In the genomic region with DNA sequence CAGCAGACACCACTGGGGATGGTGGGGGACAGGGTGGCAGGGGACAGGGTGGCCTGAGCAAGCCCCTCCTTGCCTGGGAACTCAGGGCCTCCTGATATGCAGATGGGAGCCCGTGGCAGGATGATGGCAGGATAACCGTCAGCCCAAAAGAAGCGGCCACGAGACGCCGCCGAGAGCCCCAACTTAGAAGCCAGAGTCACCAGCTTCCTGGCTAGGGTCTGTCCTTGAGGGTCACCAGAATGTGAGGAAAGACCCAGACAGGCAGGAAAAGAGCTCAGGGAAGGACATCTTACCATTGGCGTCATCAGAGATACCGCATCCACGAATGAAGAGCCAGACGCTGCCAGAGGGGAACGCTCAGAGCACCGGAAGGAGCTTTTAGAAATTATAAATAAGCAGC, we compare ENCODE assay signal across 1 cellular context.
TF ChIP-seq lines count a peak whose summit lies in the region.

No MANE protein-coding gene starts in this region.

TF ChIP-seq in HepG2, 621 proteins besides CTCF, POLR2A, EP300 and RAD21:
- TF ChIP-seq THYN1 (CRISPR knock-in tag; IDR thresholded peaks at IDR 0.05; ENCODE audit: borderline replicate concordance, low read depth) (no peak), ZNF543 (CRISPR knock-in tag; IDR thresholded peaks at IDR 0.05) (no peak), CENPT (CRISPR knock-in tag; IDR thresholded peaks at IDR 0.05; ENCODE audit: low read depth) (no peak), ATF7 (IDR thresholded peaks at IDR 0.05) (no peak), ATF7 (CRISPR knock-in tag; IDR thresholded peaks at IDR 0.05) (no peak), ZNF878 (CRISPR knock-in tag; IDR thresholded peaks at IDR 0.05) (no peak), NFIC (IDR thresholded peaks at IDR 0.05; ENCODE audit: low read length) (no peak), ZNF720 (CRISPR knock-in tag; IDR thresholded peaks at IDR 0.05) (no peak), ZBTB3 (CRISPR knock-in tag; IDR thresholded peaks at IDR 0.05; ENCODE audit: borderline replicate concordance, low read depth) (no peak)
- TF ChIP-seq, protein P1, sequence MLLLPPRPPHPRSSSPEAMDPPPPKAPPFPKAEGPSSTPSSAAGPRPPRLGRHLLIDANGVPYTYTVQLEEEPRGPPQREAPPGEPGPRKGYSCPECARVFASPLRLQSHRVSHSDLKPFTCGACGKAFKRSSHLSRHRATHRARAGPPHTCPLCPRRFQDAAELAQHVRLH (CRISPR knock-in tag; IDR thresholded peaks at IDR 0.05; ENCODE audit: borderline replicate concordance, low read depth): no peak
- TF ChIP-seq, protein P2, sequence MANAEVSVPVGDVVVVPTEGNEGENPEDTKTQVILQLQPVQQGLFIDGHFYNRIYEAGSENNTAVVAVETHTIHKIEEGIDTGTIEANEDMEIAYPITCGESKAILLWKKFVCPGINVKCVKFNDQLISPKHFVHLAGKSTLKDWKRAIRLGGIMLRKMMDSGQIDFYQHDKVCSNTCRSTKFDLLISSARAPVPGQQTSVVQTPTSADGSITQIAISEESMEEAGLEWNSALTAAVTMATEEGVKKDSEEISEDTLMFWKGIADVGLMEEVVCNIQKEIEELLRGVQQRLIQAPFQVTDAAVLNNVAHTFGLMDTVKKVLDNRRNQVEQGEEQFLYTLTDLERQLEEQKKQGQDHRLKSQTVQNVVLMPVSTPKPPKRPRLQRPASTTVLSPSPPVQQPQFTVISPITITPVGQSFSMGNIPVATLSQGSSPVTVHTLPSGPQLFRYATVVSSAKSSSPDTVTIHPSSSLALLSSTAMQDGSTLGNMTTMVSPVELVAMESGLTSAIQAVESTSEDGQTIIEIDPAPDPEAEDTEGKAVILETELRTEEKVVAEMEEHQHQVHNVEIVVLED (CRISPR knock-in tag; IDR thresholded peaks at IDR 0.05; ENCODE audit: borderline replicate concordance): no peak
- TF ChIP-seq, protein P3, sequence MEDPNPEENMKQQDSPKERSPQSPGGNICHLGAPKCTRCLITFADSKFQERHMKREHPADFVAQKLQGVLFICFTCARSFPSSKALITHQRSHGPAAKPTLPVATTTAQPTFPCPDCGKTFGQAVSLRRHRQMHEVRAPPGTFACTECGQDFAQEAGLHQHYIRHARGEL (CRISPR knock-in tag; IDR thresholded peaks at IDR 0.05): no peak
TF ChIP-seq in HepG2: peak in this region for 0.
